In the genomic region with DNA sequence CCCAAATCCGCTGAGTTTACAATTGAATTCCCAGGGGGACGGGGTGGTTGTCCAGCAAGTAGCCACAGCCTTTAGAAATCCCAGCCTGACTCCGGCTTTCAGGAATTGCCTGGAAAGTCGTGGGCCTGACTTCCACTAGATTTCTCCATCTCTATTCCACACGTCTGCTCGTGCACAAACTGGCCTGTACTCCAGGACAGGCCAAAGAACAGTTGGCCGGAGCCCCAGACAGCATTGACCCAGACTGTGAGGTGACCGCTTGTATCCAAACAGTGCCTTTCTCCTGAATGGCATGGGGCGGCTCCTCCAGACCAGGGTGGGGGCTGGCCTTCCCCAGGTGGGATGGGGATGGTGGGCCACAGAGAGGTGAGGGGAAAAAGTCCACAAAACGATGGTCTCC, we compare ENCODE assay signal across 25 cellular contexts.
"Had no signal": no experiment of that assay in that cellular context is flagged by ENCODE, and none has a peak within 500 bp of the region (broad histone marks: within the 10 kb centered on the region; RNA-seq: fewer than 3 reads in every experiment).

No MANE protein-coding gene starts in this region.

- H3K36me3 ChIP-seq: breast epithelium, thyroid gland, vagina had no signal

- H3K27me3 Mint-ChIP-seq: activated CD4-positive, alpha-beta memory T cell treated with anti-CD3 and anti-CD28 coated beads for 36 hours; naive thymus-derived CD8-positive, alpha-beta T cell; stimulated activated naive CD8-positive, alpha-beta T cell treated with anti-CD3 and anti-CD28 coated beads, Interleukin-15, Interleukin-2, amounts not matched to agents 100 ng/mL and 50 ng/mL, for 24 hours had no signal

- H3K27ac Mint-ChIP-seq: activated CD4-positive, alpha-beta memory T cell treated with anti-CD3 and anti-CD28 coated beads for 36 hours; activated T-helper 1 cell treated with anti-CD3 and anti-CD28 coated beads, Interleukin-12 subunit alpha, Interleukin-12 subunit beta, Interleukin-2, Interleukin-4 antibody, amounts not matched to agents 30 ng/mL and 10 ng/mL and 1 ng/mL, durations not matched to agents 14 hours and 24 hours and 36 hours; stimulated activated naive CD8-positive, alpha-beta T cell treated with anti-CD3 and anti-CD28 coated beads, Interleukin-15, Interleukin-2, amounts not matched to agents 100 ng/mL and 50 ng/mL, for 24 hours had no signal

- H3K4me1 ChIP-seq: breast epithelium had no signal

- H3K9me3 Mint-ChIP-seq: activated CD4-positive, alpha-beta memory T cell treated with anti-CD3 and anti-CD28 coated beads for 36 hours; activated T-helper 1 cell treated with anti-CD3 and anti-CD28 coated beads, Interleukin-12 subunit alpha, Interleukin-12 subunit beta, Interleukin-2, Interleukin-4 antibody, amounts not matched to agents 30 ng/mL and 10 ng/mL and 1 ng/mL, durations not matched to agents 14 hours and 24 hours and 36 hours; naive thymus-derived CD8-positive, alpha-beta T cell; stimulated activated naive CD8-positive, alpha-beta T cell treated with anti-CD3 and anti-CD28 coated beads, Interleukin-15, Interleukin-2, amounts not matched to agents 100 ng/mL and 50 ng/mL, for 24 hours had no signal

- ATAC-seq: gastroesophageal sphincter; left colon; lower lobe of right lung; naive thymus-derived CD8-positive, alpha-beta T cell; right cardiac atrium had no signal

- H3K4me3 Mint-ChIP-seq: activated CD4-positive, alpha-beta memory T cell treated with anti-CD3 and anti-CD28 coated beads for 36 hours; activated T-helper 1 cell treated with anti-CD3 and anti-CD28 coated beads, Interleukin-12 subunit alpha, Interleukin-12 subunit beta, Interleukin-2, Interleukin-4 antibody, amounts not matched to agents 30 ng/mL and 10 ng/mL and 1 ng/mL, durations not matched to agents 14 hours and 24 hours and 36 hours; immature natural killer cell; naive thymus-derived CD8-positive, alpha-beta T cell; neural crest cell; stimulated activated naive CD8-positive, alpha-beta T cell treated with anti-CD3 and anti-CD28 coated beads, Interleukin-15, Interleukin-2, amounts not matched to agents 100 ng/mL and 50 ng/mL, for 24 hours had no signal

- DNase-seq: activated CD4-positive, alpha-beta memory T cell treated with anti-CD3 and anti-CD28 coated beads for 36 hours; activated CD4-positive, alpha-beta T cell treated with anti-CD3 and anti-CD28 coated beads for 48 hours; activated CD8-positive, alpha-beta memory T cell treated with anti-CD3 and anti-CD28 coated beads, Interleukin-2, amount 50 U/mL, for 4 hours; activated effector memory CD4-positive, alpha-beta T cell treated with anti-CD3 and anti-CD28 coated beads, Interleukin-2, amount 50 U/mL, for 16 hours; activated naive CD4-positive, alpha-beta T cell treated with anti-CD3 and anti-CD28 coated beads, Interleukin-2, amount 50 U/mL, for 16 hours; activated T-cell treated with anti-CD3 and anti-CD28 coated beads, Interleukin-2, amount 50 U/mL, for 1 hour; amniotic stem cell; dermis blood vessel endothelial cell; effector CD8-positive, alpha-beta T cell; immature natural killer cell; kidney; left colon; lower lobe of right lung; mesenchymal stem cell; naive thymus-derived CD8-positive, alpha-beta T cell; stimulated activated CD4-positive, alpha-beta T cell treated with anti-CD3 and anti-CD28 coated beads, Interleukin-4, amount 100 ng/mL, for 1 hour; thyroid gland; upper lobe of left lung had no signal

- H3K36me3 Mint-ChIP-seq: activated CD4-positive, alpha-beta memory T cell treated with anti-CD3 and anti-CD28 coated beads for 36 hours had no signal

- H3K27ac ChIP-seq: breast epithelium, gastroesophageal sphincter, lower lobe of right lung, thyroid gland, upper lobe of left lung, vagina had no signal

- H3K4me3 ChIP-seq: breast epithelium, gastroesophageal sphincter, lower lobe of right lung, thyroid gland, upper lobe of left lung, vagina had no signal

- H3K9me3 ChIP-seq: breast epithelium, gastroesophageal sphincter, lower lobe of right lung, thyroid gland, upper lobe of left lung, vagina had no signal

- H3K27me3 ChIP-seq: breast epithelium, gastroesophageal sphincter, thyroid gland, upper lobe of left lung, vagina had no signal
